ENCODE assay signal across 1 cellular context in the genomic region with DNA sequence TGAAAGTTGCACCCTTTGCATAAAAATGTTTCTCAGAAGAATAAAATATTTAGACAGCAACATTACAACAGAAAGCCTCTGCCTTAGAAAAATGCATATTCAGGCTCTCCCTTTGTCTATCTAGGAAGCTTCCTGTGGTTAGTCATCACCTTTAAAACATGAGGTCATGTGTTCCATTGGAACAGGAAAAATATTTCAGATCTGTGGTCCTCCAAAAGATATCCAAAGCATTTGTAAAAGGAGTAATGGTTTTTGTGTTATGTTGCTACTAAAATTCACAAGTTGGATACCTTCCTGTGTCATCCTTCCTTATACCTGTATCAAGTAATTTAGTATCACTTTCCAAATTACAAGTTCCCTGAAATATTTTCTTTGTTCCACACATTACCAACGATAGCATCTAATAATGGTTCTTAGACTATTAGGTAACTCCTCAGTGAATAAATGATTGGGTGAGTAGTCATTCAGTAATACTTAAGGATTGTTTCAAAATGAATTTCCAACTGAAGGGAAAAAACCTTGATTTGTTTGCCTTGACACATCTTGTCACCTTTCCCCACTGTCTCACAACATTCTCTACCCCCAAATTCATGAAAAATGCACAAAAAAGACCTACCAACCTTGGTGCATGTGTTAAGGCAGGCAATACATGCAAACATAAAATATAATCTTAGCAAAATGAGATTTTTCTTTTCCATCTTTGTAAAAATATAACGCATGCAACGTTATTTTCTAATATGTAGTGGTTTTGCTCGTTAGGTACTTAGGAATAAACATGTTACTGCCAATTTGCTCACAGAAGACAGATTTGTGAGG.
TF ChIP-seq lines count a peak whose summit lies in the region.

No MANE protein-coding gene starts in this region.

TF ChIP-seq in HepG2, 621 proteins besides CTCF, POLR2A, EP300 and RAD21 (continued from another document):
- TF ChIP-seq, protein P1, sequence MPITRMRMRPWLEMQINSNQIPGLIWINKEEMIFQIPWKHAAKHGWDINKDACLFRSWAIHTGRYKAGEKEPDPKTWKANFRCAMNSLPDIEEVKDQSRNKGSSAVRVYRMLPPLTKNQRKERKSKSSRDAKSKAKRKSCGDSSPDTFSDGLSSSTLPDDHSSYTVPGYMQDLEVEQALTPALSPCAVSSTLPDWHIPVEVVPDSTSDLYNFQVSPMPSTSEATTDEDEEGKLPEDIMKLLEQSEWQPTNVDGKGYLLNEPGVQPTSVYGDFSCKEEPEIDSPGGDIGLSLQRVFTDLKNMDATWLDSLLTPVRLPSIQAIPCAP (CRISPR knock-in tag; IDR thresholded peaks at IDR 0.05; ENCODE audit: low read depth): no peak
